Comparison of ENCODE assay signal across 23 cellular contexts in genomic region chr11:30853470-30853869, GRCh38.
"Had no signal": no experiment of that assay in that cellular context is flagged by ENCODE, and none has a peak within 500 bp of the region (broad histone marks: within the 10 kb centered on the region; RNA-seq: fewer than 3 reads in every experiment).

No MANE protein-coding gene starts in this region.

- H3K36me3 ChIP-seq: gastroesophageal sphincter, heart left ventricle, thyroid gland had no signal

- H3K4me3 Mint-ChIP-seq: activated naive CD8-positive, alpha-beta T cell treated with anti-CD3 and anti-CD28 coated beads for 36 hours; memory B cell; nephron progenitor cell; stimulated activated naive CD8-positive, alpha-beta T cell treated with anti-CD3 and anti-CD28 coated beads, Interleukin-15, Interleukin-2, amounts not matched to agents 100 ng/mL and 50 ng/mL, for 24 hours had no signal

- H3K27me3 Mint-ChIP-seq: memory B cell had no signal

- H3K36me3 Mint-ChIP-seq: activated naive CD8-positive, alpha-beta T cell treated with anti-CD3 and anti-CD28 coated beads for 36 hours; memory B cell had no signal

- DNase-seq: activated CD4-positive, alpha-beta T cell treated with anti-CD3 and anti-CD28 coated beads for 4 hours; activated CD4-positive, alpha-beta T cell treated with anti-CD3 and anti-CD28 coated beads, Interleukin-2, amount 50 U/mL, for 48 hours; activated CD4-positive, CD25-positive, alpha-beta regulatory T cell; activated CD8-positive, alpha-beta memory T cell treated with anti-CD3 and anti-CD28 coated beads, Interleukin-2, amount 50 U/mL, for 48 hours; activated naive CD4-positive, alpha-beta T cell treated with Interleukin-2 at 50 U/mL for 16 hours; activated naive CD8-positive, alpha-beta T cell treated with anti-CD3 and anti-CD28 coated beads for 36 hours; activated T-cell treated with anti-CD3 and anti-CD28 coated beads, Interleukin-2, amount 50 U/mL, for 48 hours; cerebellar nuclear complex; heart left ventricle; islet precursor cell; left colon; nephron progenitor cell; nucleus accumbens; right cardiac atrium; stimulated activated CD4-positive, alpha-beta T cell treated with anti-CD3 and anti-CD28 coated beads, Interleukin-4, amount 100 ng/mL, for 4 hours; substantia nigra; thyroid gland had no signal

- H3K27ac Mint-ChIP-seq: activated naive CD8-positive, alpha-beta T cell treated with anti-CD3 and anti-CD28 coated beads for 36 hours; memory B cell; nephron progenitor cell; stimulated activated naive CD8-positive, alpha-beta T cell treated with anti-CD3 and anti-CD28 coated beads, Interleukin-15, Interleukin-2, amounts not matched to agents 100 ng/mL and 50 ng/mL, for 24 hours had no signal

- H3K9me3 Mint-ChIP-seq: activated naive CD8-positive, alpha-beta T cell treated with anti-CD3 and anti-CD28 coated beads for 36 hours; memory B cell; nephron progenitor cell had no signal

- H3K9me3 ChIP-seq: gastroesophageal sphincter, heart left ventricle, thyroid gland had no signal

- FAIRE-seq: bronchial epithelial cell had no signal

- H3K4me1 ChIP-seq: parathyroid adenoma, thyroid gland had no signal

- H3K27me3 ChIP-seq: gastroesophageal sphincter, heart left ventricle, thyroid gland had no signal

- H3K4me3 ChIP-seq: coronary artery, gastroesophageal sphincter, heart left ventricle, thyroid gland had no signal

- H3K4me1 Mint-ChIP-seq: activated naive CD8-positive, alpha-beta T cell treated with anti-CD3 and anti-CD28 coated beads for 36 hours; memory B cell; nephron progenitor cell had no signal
